ENCODE assay signal across 9 cellular contexts in the genomic region with DNA sequence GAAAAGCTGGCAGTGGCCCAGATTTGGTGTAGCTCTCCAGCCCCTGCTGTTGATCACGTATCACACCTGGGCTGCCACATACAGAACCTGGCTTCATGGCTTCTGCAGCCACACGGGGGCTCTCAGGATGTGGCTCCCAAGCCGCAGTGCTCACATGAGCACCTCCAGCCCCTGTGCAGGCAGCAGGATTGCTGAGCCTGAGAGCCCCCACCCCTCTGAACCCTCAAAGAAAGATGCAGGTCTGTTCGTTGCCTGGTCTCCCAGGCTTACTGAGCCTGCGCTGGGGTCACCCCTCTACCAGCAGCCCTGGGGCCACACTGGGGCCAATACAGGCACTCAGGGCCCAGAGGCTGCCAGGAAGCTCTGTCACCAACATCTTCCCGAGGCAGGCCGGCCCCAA. TPM values are rescaled to one million over a fixed set of nuclear protein-coding genes. Genes with fewer than 3 reads are reported as not detected.
DNase-seq lines count a peak whose midpoint lies in the region; ATAC-seq and TF ChIP-seq lines count a peak whose summit lies in the region.
"Had no signal": no experiment of that assay in that cellular context is flagged by ENCODE, and none has a peak within 500 bp of the region (broad histone marks: within the 10 kb centered on the region; RNA-seq: fewer than 3 reads in every experiment).

No MANE protein-coding gene starts in this region.

- CTCF ChIA-PET in CD8-positive, alpha-beta T cell (lab: Charles Lee) = interaction anchor here (1.3 to 6.2 kb wide), 15 partner anchors 10 to 62 kb away, joined by 3 to 87 read pairs (median 16); a partner anchor contains a TSS

- no peaks in the 10 kb centered on the region for H3K9me3 ChIP-seq in CD8-positive, alpha-beta T cell (ENCODE audit: low read length)

- peak; percentile 17 for TF ChIP-seq CTCF in CD8-positive, alpha-beta T cell (IDR thresholded peaks at IDR 0.05)
- no peak for TF ChIP-seq CTCF in natural killer cell (IDR thresholded peaks at IDR 0.05)

- peak; percentile 40 to 85 (median 71) for DNase-seq in CD8-positive, alpha-beta T cell
- peak; percentile 92 for DNase-seq in NCI-H345 (lab: John Stamatoyannopoulos, UW)
- DNase-seq in activated naive CD4-positive, alpha-beta T cell treated with Interleukin-2 at 50 U/mL for 16 hours = peak; percentile 56
- DNase-seq in natural killer cell = no peak
- no peak for DNase-seq in NCI-H2081 (lab: John Stamatoyannopoulos, UW)
- no peak for DNase-seq in AG08395 (ENCODE audit: low spot score)
- DNase-seq: GF-D8 had no signal

- H3K27ac ChIP-seq in CD8-positive, alpha-beta T cell (ENCODE audit: low read depth, low read length) = peak overlapping the region; percentile 48

- peak; percentile 46 for ATAC-seq in CD8-positive, alpha-beta T cell
- peak; percentile 5 to 20 (median 16) for ATAC-seq in natural killer cell
- ATAC-seq in GM21423 (IDR thresholded peaks at IDR 0.05; ENCODE audit: unreplicated experiment) = no peak
- ATAC-seq in GM21529 (IDR thresholded peaks at IDR 0.05; ENCODE audit: unreplicated experiment) = no peak

- no peaks in the 10 kb centered on the region for H3K27me3 Mint-ChIP-seq in CD8-positive, alpha-beta T cell (ENCODE audit: low read depth)
- no peaks in the 10 kb centered on the region for H3K27me3 Mint-ChIP-seq in natural killer cell (ENCODE audit: low read depth in 2 of 2)

- H3K27ac Mint-ChIP-seq in CD8-positive, alpha-beta T cell = peak overlapping the region; percentile 94
- peak overlapping the region; percentile 94 to 98 for H3K27ac Mint-ChIP-seq in natural killer cell

- H3K36me3 Mint-ChIP-seq in CD8-positive, alpha-beta T cell = peaks cover 18% of the 10 kb centered on the region
- no peaks in the 10 kb centered on the region for H3K36me3 Mint-ChIP-seq in natural killer cell

- intact Hi-C loops in CD8-positive, alpha-beta T cell (cut with DNase I, micrococcal nuclease) = loop anchor here (2.0 kb wide), 5 partner anchors 13 to 143 kb away; a partner anchor contains a TSS
- intact Hi-C loops in natural killer cell (cut with micrococcal nuclease) = loop anchor here (2.0 to 5.0 kb wide), 2 partner anchors 13 to 46 kb away; no protein-coding TSS in a partner anchor

- no peaks in the 10 kb centered on the region for H3K27me3 ChIP-seq in CD8-positive, alpha-beta T cell (ENCODE audit: insufficient read depth, low read length)

- peaks cover 67% of the 10 kb centered on the region for H3K4me1 ChIP-seq in CD8-positive, alpha-beta T cell (ENCODE audit: insufficient read depth, low read length)

- peaks cover 69% of the 10 kb centered on the region for H3K4me1 Mint-ChIP-seq in CD8-positive, alpha-beta T cell (ENCODE audit: low read depth)
- peaks cover 71% of the 10 kb centered on the region in 2 donors for H3K4me1 Mint-ChIP-seq in natural killer cell

- H3K4me3 ChIP-seq in CD8-positive, alpha-beta T cell (ENCODE audit: low read depth, low read length) = peak overlapping the region; percentile 91

- no peaks in the 10 kb centered on the region for H3K9me3 Mint-ChIP-seq in CD8-positive, alpha-beta T cell
- no peaks in the 10 kb centered on the region for H3K9me3 Mint-ChIP-seq in natural killer cell

- no peaks in the 10 kb centered on the region for H3K36me3 ChIP-seq in CD8-positive, alpha-beta T cell (ENCODE audit: insufficient read depth, low read length)

- POLR2A ChIA-PET in CD8-positive, alpha-beta T cell (lab: Charles Lee) = interaction anchor here (0.7 to 5.6 kb wide), 10 partner anchors 8 to 61 kb away, joined by 3 to 51 read pairs (median 10); a partner anchor contains a TSS

- peak overlapping the region; percentile 89 for H3K4me3 Mint-ChIP-seq in CD8-positive, alpha-beta T cell
- peak overlapping the region; percentile 91 for H3K4me3 Mint-ChIP-seq in natural killer cell

RNA-seq across cellular contexts. Expression of a gene that starts 2.7 kb away (rescaled TPM):
- total RNA-seq in CD8-positive, alpha-beta T cell = 10 to 100 TPM; 33.7 to 34.1 TPM
- total RNA-seq in natural killer cell = 10 to 100 TPM; 53.0 to 81.8 (median 53.8) TPM

RNA-seq across cellular contexts. Expression of a gene that starts 47.1 kb away (rescaled TPM):
- 1 to 10 TPM; 7.0 to 8.9 TPM for total RNA-seq in CD8-positive, alpha-beta T cell
- total RNA-seq in natural killer cell = 10 to 100 TPM; 33.1 to 52.6 (median 47.5) TPM

Comparison
In these comparisons a context has a peak if more than half of its experiments do, and no peak if none do; other contexts are left out.
1. ATAC-seq: peak in CD8-positive, alpha-beta T cell (single experiment) and natural killer cell (3 of 3); none in GM21423 (single experiment) and GM21529 (single experiment).
2. DNase-seq: peak in CD8-positive, alpha-beta T cell (7 of 7), NCI-H345 (single experiment) and activated naive CD4-positive, alpha-beta T cell treated with Interleukin-2 at 50 U/mL for 16 hours (single experiment); none in natural killer cell (single experiment), NCI-H2081 (0 of 2) and AG08395 (single experiment).